ENCODE assay signal across 8 cellular contexts in the genomic region with DNA sequence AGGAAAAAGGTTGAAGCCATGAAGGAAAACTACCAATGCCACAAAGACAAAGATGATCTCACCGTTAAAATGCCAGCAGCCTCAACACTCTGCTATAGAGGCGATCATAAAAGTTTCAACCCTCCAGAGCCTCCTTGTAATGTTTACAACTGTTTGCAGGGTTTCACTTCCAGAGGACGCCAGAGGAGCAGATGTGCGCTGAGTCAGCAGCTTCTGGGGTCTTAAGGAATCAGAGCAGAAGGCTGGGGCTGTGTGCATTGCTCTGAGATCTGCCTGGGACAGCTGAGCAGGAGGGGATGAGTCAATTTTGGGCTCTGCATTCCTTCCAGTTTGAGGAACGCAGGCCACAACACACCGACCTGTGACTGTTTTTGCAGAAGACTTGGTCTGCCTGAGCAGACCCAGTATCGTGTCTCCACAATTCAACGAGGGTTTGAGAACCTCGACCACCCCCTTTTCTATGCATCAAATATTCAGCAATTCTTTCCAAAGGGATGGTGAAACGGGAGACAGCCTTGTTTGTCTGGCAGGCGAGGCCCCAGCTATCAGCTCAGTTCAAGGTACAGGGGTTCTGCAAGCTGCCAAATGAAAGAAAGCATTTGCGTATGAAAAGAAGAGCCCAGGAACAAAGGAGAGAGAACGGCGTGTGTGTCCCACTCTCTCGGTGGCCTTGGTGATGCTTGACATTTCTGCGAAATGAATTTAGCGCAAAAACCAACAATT.
DNase-seq lines count a peak whose midpoint lies in the region; ATAC-seq, FAIRE-seq and TF ChIP-seq lines count a peak whose summit lies in the region.

No MANE protein-coding gene starts in this region.

- DNase-seq in AG20443 (ENCODE audit: low spot score) = peak; percentile 79
- DNase-seq in astrocyte (ENCODE audit: low read depth) = peak; percentile 84
- no peak for DNase-seq in memory B cell (ENCODE audit: low spot score in 2 of 2)
- no peak for DNase-seq in spleen
- DNase-seq in stimulated activated CD4-positive, alpha-beta T cell treated with anti-CD3 and anti-CD28 coated beads, Interleukin-2, amount 100 ng/mL, for 48 hours = no peak

- 28 to 41% (median 29%) methylated on average over 15 to 17 of the region's 17 CpGs for WGBS in spleen, 5 donors

- H3K36me3 Mint-ChIP-seq in astrocyte (ENCODE audit: low read depth, unreplicated experiment) (peaks cover 1% of the 10 kb centered on the region), memory B cell (no peaks in the 10 kb centered on the region)

- peak overlapping the region; percentile 60 for H3K4me2 ChIP-seq in astrocyte (ENCODE audit: low read length)

- intact Hi-C loops in spleen (cut with DNase I; ENCODE audit: low total_unique reads) = no loop called here

- H3K4me3 Mint-ChIP-seq in astrocyte (ENCODE audit: unreplicated experiment) = peak overlapping the region; percentile 31
- peak overlapping the region; percentile 28 for H3K4me3 Mint-ChIP-seq in memory B cell

- H3K9me3 Mint-ChIP-seq in astrocyte (ENCODE audit: unreplicated experiment) = no peaks in the 10 kb centered on the region
- no peaks in the 10 kb centered on the region for H3K9me3 Mint-ChIP-seq in memory B cell

- no peak for TF ChIP-seq POLR2A in spleen (IDR thresholded peaks at IDR 0.05)

- no peaks in the 10 kb centered on the region for H3K27me3 ChIP-seq in astrocyte (ENCODE audit: insufficient read depth, low read length)
- H3K27me3 ChIP-seq in spleen (replicated peaks in 1 of 7) = peaks cover 0 to 43% (median 0%) of the 10 kb centered on the region in 7 donors

- peaks cover 10% of the 10 kb centered on the region for H3K27me3 Mint-ChIP-seq in astrocyte (ENCODE audit: low read depth, unreplicated experiment)
- peaks cover 20% of the 10 kb centered on the region for H3K27me3 Mint-ChIP-seq in memory B cell

- H3K4me1 ChIP-seq in astrocyte (ENCODE audit: insufficient read depth, low read length) (peaks cover 12% of the 10 kb centered on the region), spleen (no peaks in the 10 kb centered on the region)

- FAIRE-seq in astrocyte (lab: Jason Lieb, UNC) = no peak

- H3K9me3 ChIP-seq in astrocyte (ENCODE audit: insufficient read depth, low read depth, low read length) = no peaks in the 10 kb centered on the region
- H3K9me3 ChIP-seq in spleen = no peaks in the 10 kb centered on the region

- H3K27ac ChIP-seq in astrocyte (ENCODE audit: low read depth, low read length) (no peak overlapping the region), spleen (no peak overlapping the region)

- H3K4me1 Mint-ChIP-seq in astrocyte (ENCODE audit: low read depth, unreplicated experiment) (peaks cover 13% of the 10 kb centered on the region), memory B cell (peaks cover 13% of the 10 kb centered on the region)

- H3K27ac Mint-ChIP-seq in astrocyte (ENCODE audit: unreplicated experiment) (peak overlapping the region; percentile 87), memory B cell (no peak overlapping the region)

- ATAC-seq in HG02798 (IDR thresholded peaks at IDR 0.05; ENCODE audit: poor library complexity, unreplicated experiment) (peak; percentile 58), memory B cell (ENCODE audit: low read depth) (no peak), GM18867 (IDR thresholded peaks at IDR 0.05; ENCODE audit: unreplicated experiment) (no peak), GM21367 (IDR thresholded peaks at IDR 0.05; ENCODE audit: unreplicated experiment) (no peak)

- H4K20me1 ChIP-seq in astrocyte (ENCODE audit: insufficient read depth, low read length) = no peaks in the 10 kb centered on the region

- no peaks in the 10 kb centered on the region for H3K79me2 ChIP-seq in astrocyte (ENCODE audit: insufficient read depth, low read length)

- no peaks in the 10 kb centered on the region for H3K36me3 ChIP-seq in astrocyte (ENCODE audit: insufficient read depth, low read length)
- H3K36me3 ChIP-seq in spleen = no peaks in the 10 kb centered on the region

- H3K9ac ChIP-seq in astrocyte (ENCODE audit: low read length) = no peak overlapping the region

- H3K4me3 ChIP-seq in astrocyte (ENCODE audit: insufficient read depth, low read depth, low read length) (peak overlapping the region; percentile 13), spleen (no peak overlapping the region)

- H2AFZ ChIP-seq in astrocyte (ENCODE audit: low read depth, low read length) = peak overlapping the region; percentile 45

- TF ChIP-seq CTCF in astrocyte (IDR thresholded peaks at IDR 0.05; ENCODE audit: insufficient read depth, low read depth, low read length) (no peak), spleen (IDR thresholded peaks at IDR 0.05 in 8 of 11, conservative IDR thresholded peaks at IDR 0.05 in 3 of 11) (no peak)

Comparison
In these comparisons a context has a peak if more than half of its experiments do, and no peak if none do; other contexts are left out.
1. DNase-seq: peak in AG20443 (single experiment) and astrocyte (single experiment); none in memory B cell (0 of 2), spleen (single experiment) and stimulated activated CD4-positive, alpha-beta T cell treated with anti-CD3 and anti-CD28 coated beads, Interleukin-2, amount 100 ng/mL, for 48 hours (0 of 2).